In the genomic region with DNA sequence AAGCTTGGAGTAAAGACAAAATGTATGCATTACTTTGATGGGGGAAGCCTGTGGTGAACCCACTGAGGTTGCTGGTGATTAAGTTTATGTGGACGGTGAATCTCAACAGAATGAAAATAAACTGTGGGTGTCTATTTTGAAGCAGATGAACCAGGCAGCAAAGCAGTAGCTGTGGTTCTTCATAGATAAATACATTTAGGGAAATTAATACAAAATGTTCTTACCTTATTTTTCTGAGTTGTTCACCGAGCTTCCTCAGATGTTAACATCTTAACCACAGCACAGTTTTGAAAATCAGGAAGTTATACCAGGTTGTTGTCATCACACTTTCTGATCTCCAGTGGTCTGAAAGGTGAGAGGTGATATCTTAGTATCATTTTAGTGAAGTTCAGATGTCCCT, we compare ENCODE assay signal across 10 cellular contexts. TPM values are rescaled to one million over a fixed set of nuclear protein-coding genes. Genes with fewer than 3 reads are reported as not detected.
A peak's percentile ranks its signal among the peaks of the same experiment; 100 is the strongest.
DNase-seq lines count a peak whose midpoint lies in the region; ATAC-seq and TF ChIP-seq lines count a peak whose summit lies in the region.
"Had no signal": no experiment of that assay in that cellular context is flagged by ENCODE, and none has a peak within 500 bp of the region (broad histone marks: within the 10 kb centered on the region; RNA-seq: fewer than 3 reads in every experiment).

No MANE protein-coding gene starts in this region.

- H3K4me3 ChIP-seq in CD8-positive, alpha-beta T cell (ENCODE audit: low read depth, low read length): peak overlapping the region; percentile 31
- H3K4me3 ChIP-seq in left lung (no peak overlapping the region), sigmoid colon (no peak overlapping the region)
- H3K4me3 ChIP-seq: cardiac muscle cell had no signal

- ATAC-seq in CD8-positive, alpha-beta T cell: peak; percentile 11
- peak; percentile 18 for ATAC-seq in HG02623 (IDR thresholded peaks at IDR 0.05; ENCODE audit: unreplicated experiment)
- no peak for ATAC-seq in left lung
- no peak for ATAC-seq in HG03457 (IDR thresholded peaks at IDR 0.05; ENCODE audit: unreplicated experiment)

- TF ChIP-seq EP300 in sigmoid colon (IDR thresholded peaks at IDR 0.05): no peak

- no peak for DNase-seq in CD8-positive, alpha-beta T cell
- DNase-seq in SKM-1 treated with dmso at 0.1 percent for 144 hours (lab: John Stamatoyannopoulos, UW; ENCODE audit: unreplicated experiment) (peak; percentile 76), left lung (no peak), NCI-H1417 treated with DMSO at 0.1 percent for 48 hours (lab: John Stamatoyannopoulos, UW) (no peak), sigmoid colon (no peak), SK-N-DZ (ENCODE audit: low spot score) (no peak)
- DNase-seq: NCI-H1105 had no signal

- H3K4me1 Mint-ChIP-seq in CD8-positive, alpha-beta T cell (ENCODE audit: low read depth): peaks cover 96% of the 10 kb centered on the region

- CTCF ChIA-PET in CD8-positive, alpha-beta T cell (lab: Charles Lee): interaction anchor here (0.7 to 2.1 kb wide), 16 partner anchors 9 to 295 kb away, joined by 3 to 8 read pairs (median 4); no protein-coding TSS in a partner anchor

- no peaks in the 10 kb centered on the region for H3K36me3 ChIP-seq in CD8-positive, alpha-beta T cell (ENCODE audit: insufficient read depth, low read length)
- no peaks in the 10 kb centered on the region for H3K36me3 ChIP-seq in left lung
- no peaks in the 10 kb centered on the region for H3K36me3 ChIP-seq in sigmoid colon
- H3K36me3 ChIP-seq: cardiac muscle cell had no signal

- no peaks in the 10 kb centered on the region for H3K27me3 ChIP-seq in CD8-positive, alpha-beta T cell (ENCODE audit: insufficient read depth, low read length)
- H3K27me3 ChIP-seq in left lung: no peaks in the 10 kb centered on the region
- H3K27me3 ChIP-seq in sigmoid colon: no peaks in the 10 kb centered on the region
- H3K27me3 ChIP-seq: cardiac muscle cell had no signal

- no peaks in the 10 kb centered on the region for H3K9me3 ChIP-seq in CD8-positive, alpha-beta T cell (ENCODE audit: low read length)
- H3K9me3 ChIP-seq in left lung: no peaks in the 10 kb centered on the region
- H3K9me3 ChIP-seq in sigmoid colon: no peaks in the 10 kb centered on the region

- no peak for TF ChIP-seq CTCF in CD8-positive, alpha-beta T cell (IDR thresholded peaks at IDR 0.05)
- TF ChIP-seq CTCF in left lung (IDR thresholded peaks at IDR 0.05) (no peak), sigmoid colon (IDR thresholded peaks at IDR 0.05) (no peak)

- H3K4me3 Mint-ChIP-seq in CD8-positive, alpha-beta T cell: peak overlapping the region; percentile 74

- peaks cover 22% of the 10 kb centered on the region for H3K36me3 Mint-ChIP-seq in CD8-positive, alpha-beta T cell

- intact Hi-C loops in CD8-positive, alpha-beta T cell (cut with DNase I, micrococcal nuclease): loop anchor here (1.0 to 10.0 kb wide), 4 partner anchors 8 to 366 kb away; no protein-coding TSS in a partner anchor
- intact Hi-C loops in left lung (cut with DNase I) (no loop called here), sigmoid colon (cut with DNase I) (no loop called here)

- 39 to 81% methylated on average over 2 of the region's 2 CpGs for WGBS in sigmoid colon, 2 donors

- no peaks in the 10 kb centered on the region for H3K9me3 Mint-ChIP-seq in CD8-positive, alpha-beta T cell

- no peak for TF ChIP-seq POLR2A in sigmoid colon (IDR thresholded peaks at IDR 0.05)

- POLR2A ChIA-PET in CD8-positive, alpha-beta T cell (lab: Charles Lee): interaction anchor here (0.7 to 4.2 kb wide), 18 partner anchors 10 to 361 kb away, joined by 3 to 32 read pairs (median 6); no protein-coding TSS in a partner anchor

- H3K27ac ChIP-seq in CD8-positive, alpha-beta T cell (ENCODE audit: low read depth, low read length): peak overlapping the region; percentile 51
- H3K27ac ChIP-seq in left lung (peak overlapping the region; percentile 61 to 83), sigmoid colon (peak overlapping the region in 2 of 4 donors; percentile 52 to 56)
- H3K27ac ChIP-seq: cardiac muscle cell had no signal

- peaks cover 92% of the 10 kb centered on the region for H3K4me1 ChIP-seq in CD8-positive, alpha-beta T cell (ENCODE audit: insufficient read depth, low read length)
- H3K4me1 ChIP-seq in left lung: peaks cover 30 to 93% of the 10 kb centered on the region in 2 donors
- H3K4me1 ChIP-seq in sigmoid colon: peaks cover 0 to 85% (median 52%) of the 10 kb centered on the region in 4 donors

- H3K27me3 Mint-ChIP-seq in CD8-positive, alpha-beta T cell (ENCODE audit: low read depth): no peaks in the 10 kb centered on the region

- H3K27ac Mint-ChIP-seq in CD8-positive, alpha-beta T cell: peak overlapping the region; percentile 96

RNA-seq across cellular contexts. Expression of gene NCK2, which starts 53.9 kb away (rescaled TPM):
- total RNA-seq in CD8-positive, alpha-beta T cell: 10 to 100 TPM; 59.0 to 60.3 TPM
- 10 to 100 TPM; 37.6 to 43.5 TPM for total RNA-seq in left lung
- 10 to 100 TPM; 39.2 to 56.1 (median 53.7) TPM for total RNA-seq in sigmoid colon
- polyA plus RNA-seq in sigmoid colon: 10 to 100 TPM; 36.4 to 59.9 (median 41.4) TPM
- 54.9 and 64.1 TPM in 2 replicates for polyA plus RNA-seq in SK-N-DZ (2014; cell fraction: cytosol; rRNA removed)
- 18.0 and 25.8 TPM in 2 replicates for polyA plus RNA-seq in SK-N-DZ (2014; cell fraction: nucleus; rRNA removed)

Comparison
In these comparisons a context has a peak if more than half of its experiments do, and no peak if none do; other contexts are left out.
1. ATAC-seq: peak in CD8-positive, alpha-beta T cell (single experiment) and HG02623 (single experiment); none in left lung (single experiment) and HG03457 (single experiment).
2. intact Hi-C loops: an anchor here in CD8-positive, alpha-beta T cell (1.0 to 10.0 kb wide); none called in left lung and sigmoid colon.